Comparison of ENCODE assay signal across 8 cellular contexts in the genomic region with DNA sequence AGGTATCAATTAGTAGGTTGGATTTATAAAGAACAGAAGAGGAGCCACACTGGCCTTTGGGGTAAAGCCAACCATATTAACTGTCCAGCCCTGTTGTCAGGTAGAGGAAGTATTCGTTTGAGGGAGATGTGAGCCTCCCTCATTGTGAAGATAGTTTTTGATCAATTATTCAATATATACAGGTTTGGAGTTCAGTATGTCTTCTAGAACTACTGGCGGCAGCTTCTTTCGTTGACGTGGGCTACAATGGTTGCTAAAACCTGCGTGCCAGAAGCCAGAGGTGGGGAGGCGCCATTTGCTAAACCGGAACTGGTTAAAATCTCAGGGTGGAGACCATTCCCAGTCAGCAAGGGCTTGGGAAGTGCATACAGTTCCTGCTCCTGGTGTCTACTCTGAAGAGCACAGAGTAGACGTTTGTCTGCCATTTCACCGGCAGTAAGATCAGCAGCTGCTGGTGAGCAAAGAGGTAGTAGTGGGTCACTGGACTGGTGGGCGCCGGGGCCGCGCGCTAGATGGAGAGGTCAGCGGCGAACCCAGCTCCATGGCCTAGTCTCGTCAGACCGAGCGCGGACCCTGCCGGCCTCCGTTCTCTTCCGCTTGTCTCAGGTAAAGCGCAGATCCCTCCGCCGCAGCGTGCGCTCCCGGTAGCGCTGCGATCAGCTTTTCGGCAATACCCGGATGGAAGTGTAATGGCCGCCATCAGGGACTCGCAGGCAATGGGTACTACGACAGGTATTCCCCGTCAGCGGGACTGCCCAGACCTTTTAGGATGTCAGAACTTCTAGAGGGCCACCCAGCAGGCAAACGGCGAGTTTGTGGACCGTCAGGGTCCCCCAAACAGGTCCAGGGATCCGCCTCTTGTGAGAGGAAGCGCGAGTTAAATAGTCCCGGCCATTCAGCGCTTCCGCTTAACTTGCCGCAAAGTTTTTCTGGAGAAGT.
DNase-seq lines count a peak whose midpoint lies in the region; ATAC-seq and TF ChIP-seq lines count a peak whose summit lies in the region.

A gene with protein sequence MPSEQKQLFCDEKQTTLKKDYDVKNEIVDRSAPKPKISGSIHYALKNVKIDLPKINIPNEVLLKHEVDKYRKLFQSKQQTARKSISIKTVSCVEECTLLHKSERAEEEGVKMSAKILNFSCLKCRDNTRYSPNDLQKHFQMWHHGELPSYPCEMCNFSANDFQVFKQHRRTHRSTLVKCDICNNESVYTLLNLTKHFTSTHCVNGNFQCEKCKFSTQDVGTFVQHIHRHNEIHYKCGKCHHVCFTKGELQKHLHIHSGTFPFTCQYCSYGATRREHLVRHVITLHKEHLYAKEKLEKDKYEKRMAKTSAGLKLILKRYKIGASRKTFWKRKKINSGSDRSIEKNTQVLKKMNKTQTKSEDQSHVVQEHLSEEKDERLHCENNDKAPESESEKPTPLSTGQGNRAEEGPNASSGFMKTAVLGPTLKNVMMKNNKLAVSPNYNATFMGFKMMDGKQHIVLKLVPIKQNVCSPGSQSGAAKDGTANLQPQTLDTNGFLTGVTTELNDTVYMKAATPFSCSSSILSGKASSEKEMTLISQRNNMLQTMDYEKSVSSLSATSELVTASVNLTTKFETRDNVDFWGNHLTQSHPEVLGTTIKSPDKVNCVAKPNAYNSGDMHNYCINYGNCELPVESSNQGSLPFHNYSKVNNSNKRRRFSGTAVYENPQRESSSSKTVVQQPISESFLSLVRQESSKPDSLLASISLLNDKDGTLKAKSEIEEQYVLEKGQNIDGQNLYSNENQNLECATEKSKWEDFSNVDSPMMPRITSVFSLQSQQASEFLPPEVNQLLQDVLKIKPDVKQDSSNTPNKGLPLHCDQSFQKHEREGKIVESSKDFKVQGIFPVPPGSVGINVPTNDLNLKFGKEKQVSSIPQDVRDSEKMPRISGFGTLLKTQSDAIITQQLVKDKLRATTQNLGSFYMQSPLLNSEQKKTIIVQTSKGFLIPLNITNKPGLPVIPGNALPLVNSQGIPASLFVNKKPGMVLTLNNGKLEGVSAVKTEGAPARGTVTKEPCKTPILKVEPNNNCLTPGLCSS (N-terminal part only) (plus strand): TSS at position 911 of the 939 bp plus-strand sequence. CDS start 26,026 bp downstream, outside the sequence.

- DNase-seq in DMS114 treated with DMSO at 0.1 percent for 48 hours (lab: John Stamatoyannopoulos, UW; ENCODE audit: unreplicated experiment) (peak; percentile 90), HuH-7.5 (ENCODE audit: low spot score) (peak; percentile 70), OCI-M1 (lab: John Stamatoyannopoulos, UW) (peak; percentile 98), activated T-cell treated with anti-CD3 and anti-CD28 coated beads for 48 hours (ENCODE audit: low read depth) (peak; percentile 81), erythroblast (lab: John Stamatoyannopoulos, UW) (peak; percentile 97 to 99)
- peak; percentile 79 to 82 for DNase-seq in stimulated activated CD8-positive, alpha-beta memory T cell treated with anti-CD3 and anti-CD28 coated beads, Interleukin-4, amount 100 ng/mL, for 4 hours (ENCODE audit: low read depth in 2 of 2, low spot score in 1 of 2)

- peak within 1 kb of the TSS; percentile 76 to 99 for H3K4me3 ChIP-seq in mucosa of rectum (ENCODE audit: low read length in 2 of 2)

- H3K9me3 ChIP-seq in mucosa of rectum (ENCODE audit: control insufficient read depth in 2 of 2, low read length in 2 of 2), result no peaks in the 10 kb centered on the region

- ATAC-seq in GM21526 (IDR thresholded peaks at IDR 0.05; ENCODE audit: low FRiP score, unreplicated experiment), result peak; percentile 83

- peak within 1 kb of the TSS; percentile 99 for H3K27ac ChIP-seq in mucosa of rectum (ENCODE audit: low read depth in 2 of 2, low read length in 2 of 2)

- H3K9ac ChIP-seq in mucosa of rectum (ENCODE audit: low read depth in 1 of 2, low read length in 2 of 2), result peak within 1 kb of the TSS; percentile 76 to 96

- TF ChIP-seq POLR2A in erythroblast (IDR thresholded peaks at IDR 0.05; ENCODE audit: low read length), result peak; percentile 58

- peaks cover 5 to 6% of the 10 kb centered on the region in 2 donors for H3K27me3 ChIP-seq in mucosa of rectum (ENCODE audit: control insufficient read depth in 2 of 2, insufficient read depth in 2 of 2, low read length in 2 of 2)

- H3K4me1 ChIP-seq in mucosa of rectum (ENCODE audit: control insufficient read depth in 2 of 2, insufficient read depth in 2 of 2, low read length in 2 of 2), result peaks cover 5 to 9% of the 10 kb centered on the region in 2 donors

- H3K36me3 ChIP-seq in mucosa of rectum (ENCODE audit: control insufficient read depth in 2 of 2, insufficient read depth in 2 of 2, low read length in 2 of 2), result peaks cover 9 to 12% of the 10 kb centered on the region in 2 donors

Comparison
In these comparisons a context has a peak if more than half of its experiments do, and no peak if none do; other contexts are left out.
1. Peak in every context shown above with its lines: DNase-seq, ATAC-seq, H3K4me3 ChIP-seq and H3K27ac ChIP-seq.